Comparison of ENCODE assay signal across 22 cellular contexts in genomic region chr9:16811987-16812685, GRCh38.
"Had no signal": no experiment of that assay in that cellular context is flagged by ENCODE, and none has a peak within 500 bp of the region (broad histone marks: within the 10 kb centered on the region; RNA-seq: fewer than 3 reads in every experiment).

No MANE protein-coding gene starts in this region.

- H3K4me3 ChIP-seq: ascending aorta, colonic mucosa, left lung, spleen, tibial artery had no signal

- ATAC-seq: activated T-cell treated with anti-CD3 and anti-CD28 coated beads, Interleukin-2, amount 50 U/mL, for 72 hours; left lung; stimulated activated naive CD8-positive, alpha-beta T cell treated with anti-CD3 and anti-CD28 coated beads, Interleukin-15, Interleukin-2, amounts not matched to agents 100 U/mL and 50 U/mL, for 24 hours had no signal

- H3K4me3 Mint-ChIP-seq: activated naive CD4-positive, alpha-beta T cell treated with anti-CD3 and anti-CD28 coated beads, Interleukin-2, amount 50 U/mL, for 24 hours; activated T-cell treated with anti-CD3 and anti-CD28 coated beads, Interleukin-2, amount 50 U/mL, for 72 hours; central memory CD8-positive, alpha-beta T cell; nephron progenitor cell had no signal

- H3K4me1 Mint-ChIP-seq: activated naive CD4-positive, alpha-beta T cell treated with anti-CD3 and anti-CD28 coated beads, Interleukin-2, amount 50 U/mL, for 24 hours; central memory CD8-positive, alpha-beta T cell had no signal

- H3K36me3 Mint-ChIP-seq: activated naive CD4-positive, alpha-beta T cell treated with anti-CD3 and anti-CD28 coated beads, Interleukin-2, amount 50 U/mL, for 24 hours had no signal

- H3K27me3 ChIP-seq: ascending aorta, colonic mucosa, left lung, spleen, tibial artery had no signal

- H3K27me3 Mint-ChIP-seq: activated naive CD4-positive, alpha-beta T cell treated with anti-CD3 and anti-CD28 coated beads, Interleukin-2, amount 50 U/mL, for 24 hours; central memory CD8-positive, alpha-beta T cell had no signal

- DNase-seq: activated CD4-positive, alpha-beta T cell treated with anti-CD3 and anti-CD28 coated beads, Interleukin-2, amount 50 U/mL, for 1 hour; activated CD4-positive, CD25-positive, alpha-beta regulatory T cell treated with anti-CD3 and anti-CD28 coated beads, Interleukin-2, amount 50 U/mL, for 72 hours; activated CD8-positive, alpha-beta memory T cell treated with anti-CD3 and anti-CD28 coated beads, Interleukin-2, amount 50 U/mL, for 4 hours; activated gamma-delta T cell; activated T-cell treated with anti-CD3 and anti-CD28 coated beads, Interleukin-2, amount 50 U/mL, for 72 hours; colonic mucosa; foreskin melanocyte; hypothalamus; left lung; mammary epithelial cell; nephron progenitor cell; nucleus accumbens; posterior cingulate gyrus; spleen; stimulated activated CD4-positive, alpha-beta T cell treated with anti-CD3 and anti-CD28 coated beads, Interleukin-1b, Interleukin-23, amount 100 ng/mL, for 48 hours; stimulated activated CD8-positive, alpha-beta memory T cell treated with anti-CD3 and anti-CD28 coated beads, Interleukin-4, amount 100 ng/mL, for 48 hours; stimulated activated naive CD8-positive, alpha-beta T cell treated with anti-CD3 and anti-CD28 coated beads, Interleukin-15, Interleukin-2, amounts not matched to agents 100 U/mL and 50 U/mL, for 24 hours; substantia nigra; tibial artery had no signal

- H3K9me3 ChIP-seq: ascending aorta, colonic mucosa, left lung, spleen, tibial artery had no signal

- H3K36me3 ChIP-seq: ascending aorta, colonic mucosa, left lung, spleen, tibial artery had no signal

- H3K27ac Mint-ChIP-seq: activated naive CD4-positive, alpha-beta T cell treated with anti-CD3 and anti-CD28 coated beads, Interleukin-2, amount 50 U/mL, for 24 hours; activated T-cell treated with anti-CD3 and anti-CD28 coated beads, Interleukin-2, amount 50 U/mL, for 72 hours; nephron progenitor cell had no signal

- H3K9me3 Mint-ChIP-seq: activated naive CD4-positive, alpha-beta T cell treated with anti-CD3 and anti-CD28 coated beads, Interleukin-2, amount 50 U/mL, for 24 hours; central memory CD8-positive, alpha-beta T cell; nephron progenitor cell had no signal

- H3K4me1 ChIP-seq: ascending aorta, colonic mucosa, left lung, spleen, tibial artery had no signal

- H3K27ac ChIP-seq: ascending aorta, colonic mucosa, left lung, spleen, tibial artery had no signal
